Comparison of ENCODE assay signal across 1 cellular context in the genomic region with DNA sequence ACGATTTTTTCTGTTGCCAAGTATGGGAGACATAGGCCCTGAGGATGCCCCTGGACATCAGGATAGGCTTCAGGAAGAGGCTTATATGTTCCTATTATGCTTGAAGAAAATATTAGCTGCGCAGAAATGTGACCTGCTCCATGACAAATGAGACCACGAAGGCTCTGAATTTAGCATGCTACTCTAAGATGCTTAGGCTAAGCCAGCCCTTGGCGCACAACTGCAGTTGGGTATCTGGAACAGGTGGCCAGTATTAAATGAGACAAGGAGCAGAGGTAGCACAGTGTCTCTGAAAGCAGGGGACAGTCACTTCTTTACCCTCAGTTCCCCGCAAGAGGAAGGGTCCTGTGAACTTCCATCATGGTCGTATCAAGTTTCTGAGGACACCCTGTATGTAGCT.
A peak's percentile ranks its signal among the peaks of the same experiment; 100 is the strongest.
TF ChIP-seq lines count a peak whose summit lies in the region.

No MANE protein-coding gene starts in this region.

TF ChIP-seq in K562, 482 proteins besides CTCF, POLR2A, EP300 and RAD21 (continued from another document):
- TF ChIP-seq MYC (IDR thresholded peaks at IDR 0.05; ENCODE audit: low read depth, low read length) (no peak), MYC (CRISPR knock-in tag; IDR thresholded peaks at IDR 0.05; ENCODE audit: borderline replicate concordance, low read depth) (0 out of 2 replicates have a peak, but pooled peaks have one; percentile 18), FUS (optimal IDR thresholded peaks at IDR 0.05; ENCODE audit: low read depth, low read length) (no peak), ZNF263 (CRISPR knock-in tag; IDR thresholded peaks at IDR 0.05; ENCODE audit: borderline replicate concordance) (no peak), HEY1 (CRISPR knock-in tag; IDR thresholded peaks at IDR 0.05; ENCODE audit: borderline replicate concordance) (no peak)
TF ChIP-seq in K562: peak in this region for 2.
